In genomic region chr5:100313657-100314056, GRCh38 we compare ENCODE assay signal across 18 cellular contexts.
DNase-seq lines count a peak whose midpoint lies in the region; ATAC-seq lines count a peak whose summit lies in the region.
"Had no signal": no experiment of that assay in that cellular context is flagged by ENCODE, and none has a peak within 500 bp of the region (broad histone marks: within the 10 kb centered on the region; RNA-seq: fewer than 3 reads in every experiment).

No MANE protein-coding gene starts in this region.

- ATAC-seq in GM19467 (IDR thresholded peaks at IDR 0.05; ENCODE audit: unreplicated experiment) (no peak), HG02623 (IDR thresholded peaks at IDR 0.05; ENCODE audit: unreplicated experiment) (no peak)
- ATAC-seq: HepG2 had no signal

- DNase-seq in KG1 (lab: John Stamatoyannopoulos, UW) = peak; percentile 0
- DNase-seq in NOMO-1 treated with DMSO at 0.1 percent for 48 hours (lab: John Stamatoyannopoulos, UW; ENCODE audit: unreplicated experiment) = peak; percentile 85
- DNase-seq in SKM-1 treated with dmso at 0.1 percent for 144 hours (lab: John Stamatoyannopoulos, UW; ENCODE audit: unreplicated experiment) = peak; percentile 72
- DNase-seq in GOT3 (lab: John Stamatoyannopoulos, UW) = no peak
- no peak for DNase-seq in HK-2 (ENCODE audit: unreplicated experiment)
- DNase-seq: Calu3; CD4-positive, alpha-beta T cell; DMS53; HCEC 1CT; Karpas-422; MM.1S; NCI-H1436 treated with DMSO at 0.1 percent for 48 hours; NCI-H2081; NCI-H774; SJCRH30 had no signal

Comparison
In these comparisons a context has a peak if more than half of its experiments do, and no peak if none do; other contexts are left out.
1. DNase-seq: peak in KG1 (single experiment), NOMO-1 treated with DMSO at 0.1 percent for 48 hours (single experiment) and SKM-1 treated with dmso at 0.1 percent for 144 hours (single experiment); none in GOT3 (single experiment) and HK-2 (single experiment).